15 cellular contexts compared by ENCODE assay signal in genomic region chr5:14213253-14213652, GRCh38.
DNase-seq lines count a peak whose midpoint lies in the region; ATAC-seq, FAIRE-seq and TF ChIP-seq lines count a peak whose summit lies in the region.
"Had no signal": no experiment of that assay in that cellular context is flagged by ENCODE, and none has a peak within 500 bp of the region (broad histone marks: within the 10 kb centered on the region; RNA-seq: fewer than 3 reads in every experiment).

No MANE protein-coding gene starts in this region.

- H3K27me3 Mint-ChIP-seq in WTC11 (ENCODE audit: low read depth) (no peaks in the 10 kb centered on the region), glutamatergic neuron (ENCODE audit: unreplicated experiment) (peaks cover 2% of the 10 kb centered on the region)
- H3K27me3 Mint-ChIP-seq in stimulated activated memory B cell treated with anti-CD40 and anti-IgM and Interleukin-4, amounts not matched to agents 10 μg/mL and 1 μg/mL and 100 μg/mL, for 72 hours = no peaks in the 10 kb centered on the region

- H3K36me3 ChIP-seq in HepG2 (replicated peaks in 1 of 2; ENCODE audit: control insufficient read depth in 1 of 2, insufficient read depth in 2 of 2, low read length in 2 of 2) = no peaks in the 10 kb centered on the region
- H3K36me3 ChIP-seq: heart left ventricle had no signal

- H3K27ac Mint-ChIP-seq in WTC11 = no peak overlapping the region
- H3K27ac Mint-ChIP-seq in stimulated activated memory B cell treated with anti-CD40 and anti-IgM and Interleukin-4, amounts not matched to agents 10 μg/mL and 1 μg/mL and 100 μg/mL, for 72 hours = peak overlapping the region; percentile 92
- H3K27ac Mint-ChIP-seq in glutamatergic neuron (ENCODE audit: unreplicated experiment) = no peak overlapping the region

- CTCF ChIA-PET in WTC11 (lab: Charles Lee) (interaction anchor here (1.2 to 1.7 kb wide), 3 partner anchors 46 to 105 kb away, joined by 4 to 9 read pairs (median 4); no protein-coding TSS in a partner anchor), HepG2 (lab: Yijun Ruan, JAX; ENCODE audit: low intra/inter-chr PET ratio, low total read pairs) (no interaction called here)

- FAIRE-seq in HepG2 (lab: Jason Lieb, UNC) (no peak), GM12892 (lab: Jason Lieb, UNC) (no peak)
- FAIRE-seq: keratinocyte had no signal

- in situ Hi-C loops in HepG2 (cut with HindIII; ENCODE audit: extremely low pct_ligation_motif_present, low pct_unique_long_range_greater_than_20kb) = loop anchor here (5.0 kb wide), 1 partner anchor 46 kb away; no protein-coding TSS in a partner anchor

- no peaks in the 10 kb centered on the region for H3K36me3 Mint-ChIP-seq in WTC11
- no peaks in the 10 kb centered on the region for H3K36me3 Mint-ChIP-seq in stimulated activated memory B cell treated with anti-CD40 and anti-IgM and Interleukin-4, amounts not matched to agents 10 μg/mL and 1 μg/mL and 100 μg/mL, for 72 hours
- no peaks in the 10 kb centered on the region for H3K36me3 Mint-ChIP-seq in glutamatergic neuron (ENCODE audit: unreplicated experiment)

- H3K4me1 Mint-ChIP-seq in WTC11 (peaks cover 61% of the 10 kb centered on the region), glutamatergic neuron (ENCODE audit: low read depth, unreplicated experiment) (peaks cover 45% of the 10 kb centered on the region)
- peaks cover 91% of the 10 kb centered on the region for H3K4me1 Mint-ChIP-seq in stimulated activated memory B cell treated with anti-CD40 and anti-IgM and Interleukin-4, amounts not matched to agents 10 μg/mL and 1 μg/mL and 100 μg/mL, for 72 hours

- H3K4me1 ChIP-seq in HepG2 (ENCODE audit: insufficient read depth, low read length) = peaks cover 96% of the 10 kb centered on the region

- TF ChIP-seq RAD21 in HepG2 (CRISPR knock-in tag; IDR thresholded peaks at IDR 0.05) = no peak

- peak overlapping the region; percentile 42; the same call in 1 of the 2 replicates for H3K9ac ChIP-seq in HepG2 (ENCODE audit: insufficient read depth, low read depth, low read length)

- H3K4me3 ChIP-seq in GM12865 (ENCODE audit: low read depth, low read length) = peak overlapping the region; percentile 52
- H3K4me3 ChIP-seq in HepG2 (replicated peaks in 1 of 3; ENCODE audit: insufficient read depth in 1 of 3, low read depth in 2 of 3, low read length in 3 of 3) = peak overlapping the region in 2 of 3 experiments; percentile 43 to 57; a peak in 3 of 6 replicates
- H3K4me3 ChIP-seq: dorsolateral prefrontal cortex, heart left ventricle had no signal

- TF ChIP-seq CTCF in GM12865 (IDR thresholded peaks at IDR 0.05; ENCODE audit: insufficient read depth, low read depth, low read length, missing control alignments) (no peak), WTC11 (IDR thresholded peaks at IDR 0.05) (no peak), HepG2 (CRISPR knock-in tag; IDR thresholded peaks at IDR 0.05) (no peak), glutamatergic neuron (IDR thresholded peaks at IDR 0.05; ENCODE audit: partially characterized antibody, unreplicated experiment) (no peak)

- H3K4me3 Mint-ChIP-seq in WTC11 (no peak overlapping the region), glutamatergic neuron (ENCODE audit: unreplicated experiment) (no peak overlapping the region)
- H3K4me3 Mint-ChIP-seq in stimulated activated memory B cell treated with anti-CD40 and anti-IgM and Interleukin-4, amounts not matched to agents 10 μg/mL and 1 μg/mL and 100 μg/mL, for 72 hours = peak overlapping the region; percentile 70

- H3K9me3 ChIP-seq in HepG2 (ENCODE audit: low read length) = no peaks in the 10 kb centered on the region
- H3K9me3 ChIP-seq: heart left ventricle had no signal

- peak overlapping the region; percentile 77 for H3K4me2 ChIP-seq in HepG2 (ENCODE audit: low read depth, low read length)

- H2AFZ ChIP-seq in HepG2 (ENCODE audit: low read length) = no peak overlapping the region

- H3K27ac ChIP-seq in HepG2 (ENCODE audit: extremely low read length, insufficient read depth, low read length) = peak overlapping the region; percentile 71
- H3K27ac ChIP-seq: dorsolateral prefrontal cortex had no signal

- peaks cover 92% of the 10 kb centered on the region for H3K79me2 ChIP-seq in HepG2 (ENCODE audit: insufficient read depth, low read length)

- TF ChIP-seq POLR2A in HepG2 (IDR thresholded peaks at IDR 0.05; ENCODE audit: insufficient read depth in 1 of 2, low read depth in 2 of 2, low read length in 2 of 2) (no peak), GM12892 (IDR thresholded peaks at IDR 0.05; ENCODE audit: low read depth, low read length) (no peak)

- H3K9me3 Mint-ChIP-seq in WTC11 = no peaks in the 10 kb centered on the region
- H3K9me3 Mint-ChIP-seq in stimulated activated memory B cell treated with anti-CD40 and anti-IgM and Interleukin-4, amounts not matched to agents 10 μg/mL and 1 μg/mL and 100 μg/mL, for 72 hours = no peaks in the 10 kb centered on the region
- peaks cover 5% of the 10 kb centered on the region for H3K9me3 Mint-ChIP-seq in glutamatergic neuron (ENCODE audit: unreplicated experiment)

- 28% methylated on average over 1 of the region's 1 CpG for whole genome bisulfite sequencing in HepG2 (ENCODE audit: low lambda C conversion rate)

- no peaks in the 10 kb centered on the region for H3K27me3 ChIP-seq in HepG2 (ENCODE audit: control insufficient read depth in 1 of 2, insufficient read depth in 2 of 2, low read length in 2 of 2)
- H3K27me3 ChIP-seq: dorsolateral prefrontal cortex, heart left ventricle had no signal

- ATAC-seq in WTC11 (no peak), HepG2 (no peak), GM18868 (IDR thresholded peaks at IDR 0.05; ENCODE audit: unreplicated experiment) (no peak)
- ATAC-seq in stimulated activated memory B cell treated with anti-CD40 and anti-IgM and Interleukin-4, amounts not matched to agents 10 μg/mL and 1 μg/mL and 100 μg/mL, for 72 hours = no peak
- ATAC-seq: esophagus mucosa, HCT116, heart left ventricle, sciatic nerve had no signal

- no peak for TF ChIP-seq EP300 in HepG2 (IDR thresholded peaks at IDR 0.05; ENCODE audit: low read depth in 2 of 2, low read length in 2 of 2)
- no peak for TF ChIP-seq EP300 in HepG2 (CRISPR knock-in tag; IDR thresholded peaks at IDR 0.05; ENCODE audit: borderline replicate concordance)

- POLR2A ChIA-PET in WTC11 (lab: Charles Lee) = no interaction called here
- POLR2A ChIA-PET in HepG2 (lab: Yijun Ruan, JAX) = interaction anchor here (1.0 to 1.2 kb wide), 3 partner anchors 45 to 69 kb away, joined by 3 to 6 read pairs (median 3); no protein-coding TSS in a partner anchor

- intact Hi-C loops in HepG2 (cut with micrococcal nuclease; ENCODE audit: unreplicated experiment) = loop anchor here (2.0 to 10.0 kb wide), 2 partner anchors 52 to 672 kb away; no protein-coding TSS in a partner anchor

- DNase-seq in GM12865 (ENCODE audit: low read depth) (peak; percentile 43), WTC11 (ENCODE audit: low spot score) (no peak), HepG2 (ENCODE audit: low spot score) (no peak), GM12892 (ENCODE audit: insufficient read length) (no peak), glutamatergic neuron (no peak)
- no peak for DNase-seq in stimulated activated CD4-positive, alpha-beta T cell treated with anti-CD3 and anti-CD28 coated beads, Interleukin-4, amount 100 ng/mL, for 24 hours
- DNase-seq: activated CD8-positive, alpha-beta memory T cell treated with anti-CD3 and anti-CD28 coated beads for 24 hours; dorsolateral prefrontal cortex; heart left ventricle had no signal

- H4K20me1 ChIP-seq in HepG2 (ENCODE audit: insufficient read depth, low read length) = peaks cover 15% of the 10 kb centered on the region

- BruUV-seq in HepG2 (replicated peaks; lab: Mats Ljungman, UMichigan) = no TSS peak

TF ChIP-seq in WTC11, 78 proteins besides CTCF, POLR2A, EP300 and RAD21:
- TF ChIP-seq HMGA2 (CRISPR knock-in tag; IDR thresholded peaks at IDR 0.05) (peak; percentile 67; the same call in 1 of the 2 replicates), AR (CRISPR knock-in tag; IDR thresholded peaks at IDR 0.05) (no peak)

TF ChIP-seq in HepG2, 621 proteins besides CTCF, POLR2A, EP300 and RAD21:
- TF ChIP-seq NR2F6 (IDR thresholded peaks at IDR 0.05) (peak; percentile 3; the same call in 1 of the 2 replicates), NR2F6 (CRISPR knock-in tag; IDR thresholded peaks at IDR 0.05) (no peak), NAIF1 (CRISPR knock-in tag; IDR thresholded peaks at IDR 0.05; ENCODE audit: borderline replicate concordance) (0 out of 2 replicates have a peak, but pooled peaks have one; percentile 14), ZNF782 (CRISPR knock-in tag; IDR thresholded peaks at IDR 0.05; ENCODE audit: borderline replicate concordance) (no peak), ZZZ3 (CRISPR knock-in tag; IDR thresholded peaks at IDR 0.05; ENCODE audit: borderline replicate concordance) (no peak)
